Comparison of ENCODE assay signal across 13 cellular contexts in the genomic region with DNA sequence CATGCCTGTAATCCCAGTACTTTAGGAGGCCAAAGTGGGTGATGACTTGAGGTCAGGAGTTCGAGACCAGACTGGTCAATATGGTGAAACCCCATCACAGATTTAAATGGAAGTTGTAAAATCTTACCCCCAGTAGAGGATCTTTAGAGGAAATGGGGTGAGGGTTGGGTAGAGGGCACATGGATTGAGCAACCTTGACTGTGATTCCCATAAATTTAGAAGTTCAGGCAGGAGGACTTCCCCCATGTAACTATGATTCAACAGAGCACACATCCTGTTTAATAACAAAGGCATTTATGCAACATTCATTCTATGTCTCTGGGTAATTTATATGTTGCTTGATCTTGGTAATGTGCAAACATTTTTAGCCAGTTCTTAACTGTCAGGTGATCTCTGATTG.
DNase-seq lines count a peak whose midpoint lies in the region; ATAC-seq and TF ChIP-seq lines count a peak whose summit lies in the region.
"Had no signal": no experiment of that assay in that cellular context is flagged by ENCODE, and none has a peak within 500 bp of the region (broad histone marks: within the 10 kb centered on the region; RNA-seq: fewer than 3 reads in every experiment).

No MANE protein-coding gene starts in this region.

- no peaks in the 10 kb centered on the region for H3F3A ChIP-seq in MM.1S (ENCODE audit: insufficient read depth, low read length)

- DNase-seq in AG04450 (ENCODE audit: low read depth, low spot score) (no peak), HCEC 1CT (peak; percentile 79), adipocyte (ENCODE audit: low read depth) (peak; percentile 51), kidney glomerular epithelial cell (lab: John Stamatoyannopoulos, UW) (peak; percentile 42), iPS-NIHi7 (ENCODE audit: extremely low spot score) (no peak), MM.1S (no peak), germinal center (ENCODE audit: low spot score) (no peak)
- DNase-seq: CD4-positive, CD25-positive, alpha-beta regulatory T cell; Peyer's patch; WERI-Rb-1 had no signal

- H3K4me3 ChIP-seq in AG04450 (ENCODE audit: low read depth, low read length): no peak overlapping the region
- no peak overlapping the region for H3K4me3 ChIP-seq in adipocyte (ENCODE audit: low read length)
- no peak overlapping the region for H3K4me3 ChIP-seq in MM.1S (ENCODE audit: low read length)
- H3K4me3 ChIP-seq: ascending aorta, Peyer's patch had no signal

- no peak for ATAC-seq in HG03457 (IDR thresholded peaks at IDR 0.05; ENCODE audit: unreplicated experiment)

- TF ChIP-seq CTCF in AG04450 (IDR thresholded peaks at IDR 0.05; ENCODE audit: low read depth, low read length): no peak
- TF ChIP-seq CTCF in MM.1S (IDR thresholded peaks at IDR 0.05; ENCODE audit: low read length): no peak

- POLR2A ChIA-PET in AG04450 (lab: Yijun Ruan, JAX): no interaction called here

- CTCF ChIA-PET in AG04450 (lab: Charles Lee): interaction anchor here (0.6 kb wide), 1 partner anchor 90 kb away, joined by 5 read pairs; no protein-coding TSS in a partner anchor

- H3K79me2 ChIP-seq in MM.1S (ENCODE audit: low read length): peaks cover 78% of the 10 kb centered on the region

- no peaks in the 10 kb centered on the region for H3K9me2 ChIP-seq in MM.1S (replicated peaks; ENCODE audit: insufficient read depth, low read length)

- H3K4me1 ChIP-seq in adipocyte (ENCODE audit: control insufficient read depth, insufficient read depth, low read length): peaks cover 10% of the 10 kb centered on the region
- H3K4me1 ChIP-seq in MM.1S (ENCODE audit: low read length): no peaks in the 10 kb centered on the region
- H3K4me1 ChIP-seq: ascending aorta had no signal

- peak overlapping the region; percentile 3 for H3K27ac ChIP-seq in AG04450 (ENCODE audit: low read depth, low read length)
- H3K27ac ChIP-seq in MM.1S (ENCODE audit: low read length): no peak overlapping the region
- H3K27ac ChIP-seq: ascending aorta, KMS-11, Peyer's patch, WERI-Rb-1 had no signal

- no peaks in the 10 kb centered on the region for H3K9me3 ChIP-seq in AG04450 (ENCODE audit: control insufficient read depth, insufficient read depth, low read length)
- no peaks in the 10 kb centered on the region for H3K9me3 ChIP-seq in adipocyte (ENCODE audit: control insufficient read depth, low read length)
- H3K9me3 ChIP-seq in MM.1S (replicated peaks; ENCODE audit: insufficient read depth, low read length): no peaks in the 10 kb centered on the region
- H3K9me3 ChIP-seq: ascending aorta, Peyer's patch had no signal

- no peak overlapping the region for H3K4me2 ChIP-seq in MM.1S (ENCODE audit: low read depth, low read length)
- H3K4me2 ChIP-seq: KMS-11 had no signal

- H3K9ac ChIP-seq in adipocyte (ENCODE audit: low read length): no peak overlapping the region
- no peak overlapping the region for H3K9ac ChIP-seq in MM.1S (ENCODE audit: low read length)
- H3K9ac ChIP-seq: KMS-11 had no signal

- H3K27me3 ChIP-seq in AG04450 (ENCODE audit: control insufficient read depth, insufficient read depth, low read length) (no peaks in the 10 kb centered on the region), adipocyte (replicated peaks; ENCODE audit: control insufficient read depth, insufficient read depth, low read length) (no peaks in the 10 kb centered on the region), MM.1S (replicated peaks; ENCODE audit: insufficient read depth, low read length) (no peaks in the 10 kb centered on the region)
- H3K27me3 ChIP-seq: ascending aorta, Peyer's patch had no signal

- no peak overlapping the region for H2AFZ ChIP-seq in MM.1S (ENCODE audit: low read length)

- H4K20me1 ChIP-seq in MM.1S (ENCODE audit: insufficient read depth, low read length): 0 out of 2 replicates have a peak, but pooled peaks cover 5% of the 10 kb centered on the region

- H3K36me3 ChIP-seq in adipocyte (ENCODE audit: control insufficient read depth, insufficient read depth, low read length, severe bottlenecking) (no peaks in the 10 kb centered on the region), MM.1S (replicated peaks; ENCODE audit: insufficient read depth, low read length) (no peaks in the 10 kb centered on the region)
- H3K36me3 ChIP-seq: ascending aorta, WERI-Rb-1 had no signal

Comparison
In these comparisons a context has a peak if more than half of its experiments do, and no peak if none do; other contexts are left out.
1. DNase-seq: peak in HCEC 1CT (single experiment), adipocyte (single experiment) and kidney glomerular epithelial cell (single experiment); none in AG04450 (single experiment), iPS-NIHi7 (single experiment), MM.1S (single experiment) and germinal center (single experiment).